8 cellular contexts compared by ENCODE assay signal in genomic region chr12:130688027-130688778, GRCh38. TPM values are rescaled to one million over a fixed set of nuclear protein-coding genes. Genes with fewer than 3 reads are reported as not detected.
"Had no signal": no experiment of that assay in that cellular context is flagged by ENCODE, and none has a peak within 500 bp of the region (broad histone marks: within the 10 kb centered on the region; RNA-seq: fewer than 3 reads in every experiment).

No MANE protein-coding gene starts in this region.

- H2AFZ ChIP-seq: GM23248 had no signal

- H3K27ac Mint-ChIP-seq: IgD-negative memory B cell had no signal

- H3K4me3 ChIP-seq: GM23248 had no signal

- H3K4me2 ChIP-seq: KMS-11 had no signal

- H3K27ac ChIP-seq: GM23248, KMS-11 had no signal

- ATAC-seq: HepG2 had no signal

- H3K9ac ChIP-seq: GM23248, KMS-11 had no signal

- H3K4me3 Mint-ChIP-seq: IgD-negative memory B cell had no signal

- H3K36me3 Mint-ChIP-seq: IgD-negative memory B cell had no signal

- H3K4me1 Mint-ChIP-seq: IgD-negative memory B cell had no signal

- FAIRE-seq: HepG2 had no signal

- DNase-seq: GM23248, GOT3, H7, HCEC 1CT, KBM-7 had no signal

RNA-seq across cellular contexts. Expression of gene RIMBP2, which starts 27.9 kb away (rescaled TPM):
- total RNA-seq: GM23248, HepG2 had no signal
